ENCODE assay signal across 8 cellular contexts in the genomic region with DNA sequence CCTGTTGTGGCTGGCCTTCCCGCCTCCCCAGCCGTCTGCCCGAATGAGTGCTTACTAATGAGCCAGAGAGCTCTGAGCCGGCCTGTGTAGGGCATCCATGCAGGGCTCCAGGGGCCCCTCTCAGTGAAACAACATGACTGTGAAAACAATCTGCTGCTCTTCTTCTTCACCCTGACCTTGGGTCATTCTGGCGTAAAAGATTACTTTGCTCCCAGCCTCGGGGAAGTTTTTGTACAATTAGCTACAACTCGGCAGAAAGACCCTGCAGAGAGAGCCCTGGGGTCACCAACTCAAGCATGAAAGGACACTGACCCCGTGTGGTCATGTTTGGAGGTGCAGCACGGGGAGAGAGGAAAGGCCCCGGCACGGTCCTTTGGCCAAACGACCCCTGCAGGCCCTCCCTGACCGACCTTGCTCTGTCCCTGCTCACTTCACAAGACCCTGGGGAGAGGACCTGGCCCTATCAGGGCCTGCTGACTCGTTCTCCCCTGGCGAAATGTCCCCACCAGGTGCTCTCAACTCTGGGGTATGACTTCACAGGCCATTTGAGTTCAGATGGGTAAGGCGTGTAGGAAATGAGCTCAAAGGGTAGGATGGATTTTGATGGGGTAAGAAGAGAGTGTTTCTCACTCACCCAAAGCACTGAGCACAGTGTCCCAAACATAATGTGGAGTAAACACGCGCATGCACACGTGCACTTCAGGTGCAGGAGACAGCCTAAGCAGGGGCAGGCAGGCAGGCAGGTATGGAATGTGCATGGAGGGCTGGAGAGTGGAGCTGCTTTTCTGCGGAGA. TPM values are rescaled to one million over a fixed set of nuclear protein-coding genes. Genes with fewer than 3 reads are reported as not detected.
DNase-seq lines count a peak whose midpoint lies in the region; ATAC-seq, FAIRE-seq and TF ChIP-seq lines count a peak whose summit lies in the region.

No MANE protein-coding gene starts in this region.

- TF ChIP-seq CTCF in CD8-positive, alpha-beta T cell (IDR thresholded peaks at IDR 0.05), result peak; percentile 91

- POLR2A ChIA-PET in CD8-positive, alpha-beta T cell (lab: Charles Lee), result interaction anchor here (1.1 kb wide), 1 partner anchor 291 kb away, joined by 3 read pairs; a partner anchor contains a TSS

- peak; percentile 40 to 83 (median 62) for DNase-seq in CD8-positive, alpha-beta T cell
- DNase-seq in HTR-8/SVneo (ENCODE audit: insufficient read length, low spot score) (peak; percentile 66), RCC 7860 (ENCODE audit: low spot score) (peak; percentile 48), foreskin melanocyte (peak; percentile 67), occipital lobe (lab: John Stamatoyannopoulos, UW) (peak; percentile 29), superior temporal gyrus (ENCODE audit: extremely low spot score) (peak; percentile 81)
- peak; percentile 27 for DNase-seq in activated T-helper 1 cell treated with anti-CD3 and anti-CD28 coated beads, Interleukin-12 subunit alpha, Interleukin-12 subunit beta, Interleukin-2, Interleukin-4 antibody, amounts not matched to agents 30 ng/mL and 10 ng/mL and 1 ng/mL, durations not matched to agents 14 hours and 24 hours and 36 hours (ENCODE audit: low spot score)

- H3K9me3 ChIP-seq in CD8-positive, alpha-beta T cell (ENCODE audit: low read length), result no peaks in the 10 kb centered on the region

- peaks cover 20% of the 10 kb centered on the region for H3K4me1 Mint-ChIP-seq in CD8-positive, alpha-beta T cell (ENCODE audit: low read depth)
- peaks cover 13% of the 10 kb centered on the region for H3K4me1 Mint-ChIP-seq in activated T-helper 1 cell treated with anti-CD3 and anti-CD28 coated beads, Interleukin-12 subunit alpha, Interleukin-12 subunit beta, Interleukin-2, Interleukin-4 antibody, amounts not matched to agents 30 ng/mL and 10 ng/mL and 1 ng/mL, durations not matched to agents 14 hours and 24 hours and 36 hours (ENCODE audit: low read depth)

- FAIRE-seq in HTR-8/SVneo (lab: Jason Lieb, UNC) (peak; percentile 75), RCC 7860 (lab: Jason Lieb, UNC) (no peak)

- H3K36me3 Mint-ChIP-seq in CD8-positive, alpha-beta T cell, result no peaks in the 10 kb centered on the region
- no peaks in the 10 kb centered on the region for H3K36me3 Mint-ChIP-seq in activated T-helper 1 cell treated with anti-CD3 and anti-CD28 coated beads, Interleukin-12 subunit alpha, Interleukin-12 subunit beta, Interleukin-2, Interleukin-4 antibody, amounts not matched to agents 30 ng/mL and 10 ng/mL and 1 ng/mL, durations not matched to agents 14 hours and 24 hours and 36 hours (ENCODE audit: low read depth)

- no peak overlapping the region for H3K27ac Mint-ChIP-seq in CD8-positive, alpha-beta T cell
- no peak overlapping the region for H3K27ac Mint-ChIP-seq in activated T-helper 1 cell treated with anti-CD3 and anti-CD28 coated beads, Interleukin-12 subunit alpha, Interleukin-12 subunit beta, Interleukin-2, Interleukin-4 antibody, amounts not matched to agents 30 ng/mL and 10 ng/mL and 1 ng/mL, durations not matched to agents 14 hours and 24 hours and 36 hours

- H3K27ac ChIP-seq in CD8-positive, alpha-beta T cell (ENCODE audit: low read depth, low read length), result no peak overlapping the region

- no peak overlapping the region for H3K4me3 Mint-ChIP-seq in CD8-positive, alpha-beta T cell
- no peak overlapping the region for H3K4me3 Mint-ChIP-seq in activated T-helper 1 cell treated with anti-CD3 and anti-CD28 coated beads, Interleukin-12 subunit alpha, Interleukin-12 subunit beta, Interleukin-2, Interleukin-4 antibody, amounts not matched to agents 30 ng/mL and 10 ng/mL and 1 ng/mL, durations not matched to agents 14 hours and 24 hours and 36 hours

- H3K36me3 ChIP-seq in CD8-positive, alpha-beta T cell (ENCODE audit: insufficient read depth, low read length), result no peaks in the 10 kb centered on the region

- CTCF ChIA-PET in CD8-positive, alpha-beta T cell (lab: Charles Lee), result interaction anchor here (0.6 to 6.1 kb wide), 39 partner anchors 11 to 703 kb away, joined by 3 to 74 read pairs (median 4); no protein-coding TSS in a partner anchor

- H3K27me3 ChIP-seq in CD8-positive, alpha-beta T cell (ENCODE audit: insufficient read depth, low read length), result no peaks in the 10 kb centered on the region

- H3K9me3 Mint-ChIP-seq in CD8-positive, alpha-beta T cell, result no peaks in the 10 kb centered on the region
- no peaks in the 10 kb centered on the region for H3K9me3 Mint-ChIP-seq in activated T-helper 1 cell treated with anti-CD3 and anti-CD28 coated beads, Interleukin-12 subunit alpha, Interleukin-12 subunit beta, Interleukin-2, Interleukin-4 antibody, amounts not matched to agents 30 ng/mL and 10 ng/mL and 1 ng/mL, durations not matched to agents 14 hours and 24 hours and 36 hours

- no peaks in the 10 kb centered on the region for H3K27me3 Mint-ChIP-seq in CD8-positive, alpha-beta T cell (ENCODE audit: low read depth)
- H3K27me3 Mint-ChIP-seq in activated T-helper 1 cell treated with anti-CD3 and anti-CD28 coated beads, Interleukin-12 subunit alpha, Interleukin-12 subunit beta, Interleukin-2, Interleukin-4 antibody, amounts not matched to agents 30 ng/mL and 10 ng/mL and 1 ng/mL, durations not matched to agents 14 hours and 24 hours and 36 hours (ENCODE audit: insufficient read depth), result peaks cover 5% of the 10 kb centered on the region

- peaks cover 24% of the 10 kb centered on the region for H3K4me1 ChIP-seq in CD8-positive, alpha-beta T cell (ENCODE audit: insufficient read depth, low read length)

- intact Hi-C loops in CD8-positive, alpha-beta T cell (cut with DNase I, micrococcal nuclease), result loop anchor here (1.0 to 5.0 kb wide), 7 partner anchors 228 to 692 kb away; no protein-coding TSS in a partner anchor
- intact Hi-C loops in activated T-helper 1 cell treated with anti-CD3 and anti-CD28 coated beads, Interleukin-12 subunit alpha, Interleukin-12 subunit beta, Interleukin-2, Interleukin-4 antibody, amounts not matched to agents 30 ng/mL and 10 ng/mL and 1 ng/mL, durations not matched to agents 14 hours and 24 hours and 36 hours (cut with micrococcal nuclease), result loop anchor here (1.0 to 5.0 kb wide), 5 partner anchors 228 to 690 kb away; no protein-coding TSS in a partner anchor

- ATAC-seq in CD8-positive, alpha-beta T cell, result peak; percentile 76
- peak; percentile 82 for ATAC-seq in GM19463 (IDR thresholded peaks at IDR 0.05; ENCODE audit: unreplicated experiment)

- H3K4me3 ChIP-seq in CD8-positive, alpha-beta T cell (ENCODE audit: low read depth, low read length), result no peak overlapping the region

RNA-seq across cellular contexts. Expression of a gene that starts 22.9 kb away (rescaled TPM):
- 10 to 100 TPM; 11.1 to 11.2 TPM for total RNA-seq in CD8-positive, alpha-beta T cell
- 36.6 and 39.2 TPM in 2 replicates for total RNA-seq in activated T-helper 1 cell treated with anti-CD3 and anti-CD28 coated beads, Interleukin-12 subunit alpha, Interleukin-12 subunit beta, Interleukin-2, Interleukin-4 antibody, amounts not matched to agents 30 ng/mL and 10 ng/mL and 1 ng/mL, durations not matched to agents 14 hours and 24 hours and 36 hours
- total RNA-seq in occipital lobe, result 50.8 TPM

Comparison
In these comparisons a context has a peak if more than half of its experiments do, and no peak if none do; other contexts are left out.
1. DNase-seq: peak in every context shown above with its lines; median percentile 81 in superior temporal gyrus; 67 in foreskin melanocyte; 66 in HTR-8/SVneo; 62 in CD8-positive, alpha-beta T cell; 48 in RCC 7860; 29 in occipital lobe; 27 in activated T-helper 1 cell treated with anti-CD3 and anti-CD28 coated beads, Interleukin-12 subunit alpha, Interleukin-12 subunit beta, Interleukin-2, Interleukin-4 antibody, amounts not matched to agents 30 ng/mL and 10 ng/mL and 1 ng/mL, durations not matched to agents 14 hours and 24 hours and 36 hours.